In the genomic region with DNA sequence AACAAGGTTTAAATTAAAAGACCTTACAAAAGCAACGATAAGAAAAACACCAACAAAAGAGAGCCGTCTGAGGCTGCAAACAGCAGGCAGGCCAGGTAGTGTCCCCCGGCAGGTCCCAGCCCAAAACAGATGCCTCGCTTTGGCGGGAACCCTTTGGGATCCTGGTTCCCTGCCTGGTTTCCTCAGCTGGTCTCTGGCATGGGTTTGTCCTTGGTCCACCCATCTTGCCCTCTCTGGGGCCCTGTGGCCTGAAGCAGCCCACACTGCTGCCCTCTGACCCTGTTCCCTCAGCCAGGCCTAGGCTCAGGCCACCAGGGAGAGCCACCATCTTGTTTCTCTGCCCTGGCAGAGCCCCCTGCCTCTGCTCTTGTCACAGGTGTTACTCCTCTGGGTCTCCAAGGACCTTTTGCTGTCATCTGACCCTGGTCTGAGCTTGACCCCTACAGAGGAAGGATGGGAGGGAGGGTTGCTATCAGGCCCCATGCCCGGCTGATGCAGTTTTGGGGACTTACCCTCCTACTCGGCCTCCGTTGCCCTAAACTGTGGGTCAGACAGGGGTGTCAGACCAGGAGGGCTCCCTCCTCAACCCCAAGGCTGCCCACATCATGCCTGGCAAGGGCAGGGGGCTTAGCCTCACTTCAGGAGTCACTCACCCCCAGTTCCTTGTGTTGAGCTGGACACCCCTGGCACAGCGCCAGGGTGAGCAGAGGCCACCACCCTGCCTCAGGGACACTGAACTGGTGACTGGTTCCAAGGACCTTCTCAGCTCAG, we compare ENCODE assay signal across 17 cellular contexts. TPM values are rescaled to one million over a fixed set of nuclear protein-coding genes. Genes with fewer than 3 reads are reported as not detected.
A peak's percentile ranks its signal among the peaks of the same experiment; 100 is the strongest.
DNase-seq lines count a peak whose midpoint lies in the region; ATAC-seq, FAIRE-seq and TF ChIP-seq lines count a peak whose summit lies in the region.
"Had no signal": no experiment of that assay in that cellular context is flagged by ENCODE, and none has a peak within 500 bp of the region (broad histone marks: within the 10 kb centered on the region; RNA-seq: fewer than 3 reads in every experiment).

No MANE protein-coding gene starts in this region.

- TF ChIP-seq EP300 in HepG2 (IDR thresholded peaks at IDR 0.05; ENCODE audit: low read depth in 2 of 2, low read length in 2 of 2) (no peak), HepG2 (CRISPR knock-in tag; IDR thresholded peaks at IDR 0.05; ENCODE audit: borderline replicate concordance) (no peak), suprapubic skin (IDR thresholded peaks at IDR 0.05) (no peak)

- H4K20me1 ChIP-seq in HepG2 (ENCODE audit: insufficient read depth, low read length) = no peaks in the 10 kb centered on the region

- H3K4me3 ChIP-seq in Peyer's patch (no peak overlapping the region), HepG2 (replicated peaks in 1 of 3; ENCODE audit: insufficient read depth in 1 of 3, low read depth in 2 of 3, low read length in 3 of 3) (no peak overlapping the region), suprapubic skin (no peak overlapping the region)
- H3K4me3 ChIP-seq: MG63 had no signal

- H2AFZ ChIP-seq in HepG2 (ENCODE audit: low read length) = no peak overlapping the region

- no peak for TF ChIP-seq RAD21 in HepG2 (CRISPR knock-in tag; IDR thresholded peaks at IDR 0.05)

- H3K79me2 ChIP-seq in HepG2 (ENCODE audit: insufficient read depth, low read length) = no peaks in the 10 kb centered on the region

- no peaks in the 10 kb centered on the region for H3K4me1 Mint-ChIP-seq in activated CD8-positive, alpha-beta memory T cell treated with anti-CD3 and anti-CD28 coated beads, Interleukin-2, amount 10 ng/mL, durations not matched to agents 7 days and 5 days

- ATAC-seq in activated CD8-positive, alpha-beta memory T cell treated with anti-CD3 and anti-CD28 coated beads, Interleukin-2, amount 10 ng/mL, durations not matched to agents 7 days and 5 days = no peak
- ATAC-seq in HepG2 (no peak), GM18511 (IDR thresholded peaks at IDR 0.05; ENCODE audit: unreplicated experiment) (no peak)

- H3K4me2 ChIP-seq in HepG2 (ENCODE audit: low read depth, low read length) = no peak overlapping the region
- H3K4me2 ChIP-seq: KMS-11 had no signal

- TF ChIP-seq POLR2A in Peyer's patch (IDR thresholded peaks at IDR 0.05) (no peak), HepG2 (IDR thresholded peaks at IDR 0.05; ENCODE audit: insufficient read depth in 1 of 2, low read depth in 2 of 2, low read length in 2 of 2) (no peak), suprapubic skin (IDR thresholded peaks at IDR 0.05) (no peak)

- no peaks in the 10 kb centered on the region for H3K27me3 ChIP-seq in Peyer's patch
- H3K27me3 ChIP-seq in HepG2 (ENCODE audit: control insufficient read depth in 1 of 2, insufficient read depth in 2 of 2, low read length in 2 of 2) = peaks cover 5 to 20% of the 10 kb centered on the region in 2 experiments; a peak in 3 of 5 replicates
- no peaks in the 10 kb centered on the region for H3K27me3 ChIP-seq in suprapubic skin
- H3K27me3 ChIP-seq: MG63 had no signal

- no peak for FAIRE-seq in HepG2 (lab: Jason Lieb, UNC)
- FAIRE-seq: A204.1, GM12891, RCC 7860 had no signal

- no peaks in the 10 kb centered on the region for H3K9me3 Mint-ChIP-seq in activated CD8-positive, alpha-beta memory T cell treated with anti-CD3 and anti-CD28 coated beads, Interleukin-2, amount 10 ng/mL, durations not matched to agents 7 days and 5 days (ENCODE audit: low read depth)

- no TSS peak for BruUV-seq in HepG2 (replicated peaks; lab: Mats Ljungman, UMichigan)

- POLR2A ChIA-PET in HepG2 (lab: Yijun Ruan, JAX) = no interaction called here

- H3K9ac ChIP-seq in HepG2 (ENCODE audit: insufficient read depth, low read depth, low read length) = no peak overlapping the region
- H3K9ac ChIP-seq: KMS-11 had no signal

- H3K36me3 ChIP-seq in Peyer's patch (no peaks in the 10 kb centered on the region), HepG2 (replicated peaks in 1 of 2; ENCODE audit: control insufficient read depth in 1 of 2, insufficient read depth in 2 of 2, low read length in 2 of 2) (no peaks in the 10 kb centered on the region), suprapubic skin (no peaks in the 10 kb centered on the region)
- H3K36me3 ChIP-seq: MG63 had no signal

- CTCF ChIA-PET in activated CD8-positive, alpha-beta memory T cell treated with anti-CD3 and anti-CD28 coated beads, Interleukin-2, amount 10 ng/mL, durations not matched to agents 7 days and 5 days (lab: Charles Lee) = interaction anchor here (1.6 kb wide), 1 partner anchor 19 kb away, joined by 4 read pairs; no protein-coding TSS in a partner anchor
- CTCF ChIA-PET in HepG2 (lab: Yijun Ruan, JAX; ENCODE audit: low intra/inter-chr PET ratio, low total read pairs) = no interaction called here

- no peak overlapping the region for H3K4me3 Mint-ChIP-seq in activated CD8-positive, alpha-beta memory T cell treated with anti-CD3 and anti-CD28 coated beads, Interleukin-2, amount 10 ng/mL, durations not matched to agents 7 days and 5 days

- no peaks in the 10 kb centered on the region for H3K36me3 Mint-ChIP-seq in activated CD8-positive, alpha-beta memory T cell treated with anti-CD3 and anti-CD28 coated beads, Interleukin-2, amount 10 ng/mL, durations not matched to agents 7 days and 5 days

- H3K9me3 ChIP-seq in Peyer's patch = no peaks in the 10 kb centered on the region
- no peaks in the 10 kb centered on the region for H3K9me3 ChIP-seq in HepG2 (ENCODE audit: low read length)
- H3K9me3 ChIP-seq in suprapubic skin = no peaks in the 10 kb centered on the region
- H3K9me3 ChIP-seq: Caco-2, MG63 had no signal

- no peak overlapping the region for H3K27ac Mint-ChIP-seq in activated CD8-positive, alpha-beta memory T cell treated with anti-CD3 and anti-CD28 coated beads, Interleukin-2, amount 10 ng/mL, durations not matched to agents 7 days and 5 days

- H3K27ac ChIP-seq in Peyer's patch (no peak overlapping the region), HepG2 (ENCODE audit: extremely low read length, insufficient read depth, low read length) (no peak overlapping the region), suprapubic skin (no peak overlapping the region)
- H3K27ac ChIP-seq: HL-60, KMS-11 had no signal

- H3K4me1 ChIP-seq in Peyer's patch (no peaks in the 10 kb centered on the region), HepG2 (ENCODE audit: insufficient read depth, low read length) (no peaks in the 10 kb centered on the region), suprapubic skin (peaks cover 22% of the 10 kb centered on the region)
- H3K4me1 ChIP-seq: Caco-2 had no signal

- 59% methylated on average over 9 of the region's 9 CpGs for WGBS in HepG2 (ENCODE audit: low lambda C conversion rate)
- WGBS in suprapubic skin = 85% methylated on average over 6 of the region's 9 CpGs

- TF ChIP-seq CTCF in Peyer's patch (IDR thresholded peaks at IDR 0.05) (no peak), HepG2 (CRISPR knock-in tag; IDR thresholded peaks at IDR 0.05) (no peak), suprapubic skin (IDR thresholded peaks at IDR 0.05) (no peak)

- H3K27me3 Mint-ChIP-seq in activated CD8-positive, alpha-beta memory T cell treated with anti-CD3 and anti-CD28 coated beads, Interleukin-2, amount 10 ng/mL, durations not matched to agents 7 days and 5 days = peaks cover 2% of the 10 kb centered on the region

- intact Hi-C loops in HepG2 (cut with micrococcal nuclease; ENCODE audit: unreplicated experiment) = no loop called here

- DNase-seq in activated CD8-positive, alpha-beta memory T cell treated with anti-CD3 and anti-CD28 coated beads for 24 hours = peak; percentile 54
- DNase-seq in activated CD8-positive, alpha-beta memory T cell treated with anti-CD3 and anti-CD28 coated beads, Interleukin-2, amount 10 ng/mL, durations not matched to agents 7 days and 5 days = no peak
- DNase-seq in Peyer's patch (peak in 2 of 3 donors; percentile 5 to 40), HepG2 (ENCODE audit: low spot score) (no peak), suprapubic skin (ENCODE audit: low spot score in 2 of 2) (peak; percentile 50 to 59), GM19240 (ENCODE audit: insufficient read length, low spot score) (no peak), C1 segment of cervical spinal cord (lab: John Stamatoyannopoulos, UW) (no peak)
- DNase-seq: Caco-2, GOT3, MG63, NCI-H1694 treated with DMSO at 0.1 percent for 48 hours had no signal

- in situ Hi-C loops in HepG2 (cut with HindIII; ENCODE audit: extremely low pct_ligation_motif_present, low pct_unique_long_range_greater_than_20kb) = no loop called here

TF ChIP-seq in HepG2, 621 proteins besides CTCF, POLR2A, EP300 and RAD21:
- TF ChIP-seq LCORL (IDR thresholded peaks at IDR 0.05) (peak; percentile 59; the same call in 1 of the 2 replicates), LCORL (CRISPR knock-in tag; IDR thresholded peaks at IDR 0.05) (no peak), NFYB (CRISPR knock-in tag; IDR thresholded peaks at IDR 0.05) (no peak), TOE1 (CRISPR knock-in tag; IDR thresholded peaks at IDR 0.05) (no peak)

RNA-seq across cellular contexts. Expression of gene GRM4, which starts 30.6 kb away (rescaled TPM):
- total RNA-seq in activated CD8-positive, alpha-beta memory T cell treated with anti-CD3 and anti-CD28 coated beads, Interleukin-2, amount 10 ng/mL, durations not matched to agents 7 days and 5 days = not detected
- total RNA-seq in Peyer's patch = not detected
- total RNA-seq in HepG2 (2016; rRNA removed; fragmentation: Illumina TruSeq; extraction: Trizol) = not detected in 2 replicates
- not detected in 2 replicates for total RNA-seq in HepG2 (2016; cell fraction: cytosol; rRNA removed; fragmentation: Illumina TruSeq; extraction: Trizol; ENCODE audit: low read depth)
- not detected in 2 replicates for total RNA-seq in HepG2 (2016; cell fraction: insoluble cytoplasmic fraction; rRNA removed; fragmentation: Illumina TruSeq; extraction: Trizol)
- total RNA-seq in HepG2 (2016; cell fraction: membrane; rRNA removed; fragmentation: Illumina TruSeq; extraction: Trizol) = not detected in 2 replicates
- total RNA-seq in HepG2 (2016; cell fraction: nucleus; rRNA removed; fragmentation: Illumina TruSeq; extraction: Trizol) = not detected in 2 replicates
- polyA plus RNA-seq in HepG2 (2011; rRNA removed) = not detected in 2 replicates
- polyA plus RNA-seq in HepG2 (2011; cell fraction: cytosol; rRNA removed) = not detected in 2 replicates
- polyA plus RNA-seq in HepG2 (2011; cell fraction: nucleus; rRNA removed) = not detected in 2 replicates
- not detected in 2 replicates for polyA plus RNA-seq in HepG2 (2012)
- polyA plus RNA-seq in HepG2 (2016; cell fraction: cytosol; fragmentation: Illumina TruSeq; extraction: Trizol; ENCODE audit: low read depth) = not detected in 2 replicates
- polyA plus RNA-seq in HepG2 (2016; cell fraction: insoluble cytoplasmic fraction; fragmentation: Illumina TruSeq; extraction: Trizol; ENCODE audit: low read depth) = not detected in 2 replicates
- not detected in 2 replicates for polyA plus RNA-seq in HepG2 (2016; cell fraction: membrane; fragmentation: Illumina TruSeq; extraction: Trizol; ENCODE audit: low read depth)
- polyA plus RNA-seq in HepG2 (2016; cell fraction: nucleus; fragmentation: Illumina TruSeq; extraction: Trizol; ENCODE audit: insufficient read depth, low read depth) = not detected in 2 replicates
- polyA minus RNA-seq in HepG2 (2011; rRNA and poly(A)+ RNA removed; ENCODE audit: low replicate concordance) = 0.09 TPM in 1 of 2 replicates, not detected in the other
- polyA minus RNA-seq in HepG2 (2011; cell fraction: cytosol; rRNA and poly(A)+ RNA removed) = not detected in 2 replicates
- not detected in 2 replicates for polyA minus RNA-seq in HepG2 (2011; cell fraction: nucleus; rRNA and poly(A)+ RNA removed)
- not detected for total RNA-seq in suprapubic skin

Comparison
In these comparisons a context has a peak if more than half of its experiments do, and no peak if none do; other contexts are left out.
1. DNase-seq: peak in activated CD8-positive, alpha-beta memory T cell treated with anti-CD3 and anti-CD28 coated beads for 24 hours (single experiment), Peyer's patch (2 of 3) and suprapubic skin (2 of 2); none in activated CD8-positive, alpha-beta memory T cell treated with anti-CD3 and anti-CD28 coated beads, Interleukin-2, amount 10 ng/mL, durations not matched to agents 7 days and 5 days (single experiment), HepG2 (single experiment), GM19240 (single experiment) and C1 segment of cervical spinal cord (0 of 14).